In the genomic region with DNA sequence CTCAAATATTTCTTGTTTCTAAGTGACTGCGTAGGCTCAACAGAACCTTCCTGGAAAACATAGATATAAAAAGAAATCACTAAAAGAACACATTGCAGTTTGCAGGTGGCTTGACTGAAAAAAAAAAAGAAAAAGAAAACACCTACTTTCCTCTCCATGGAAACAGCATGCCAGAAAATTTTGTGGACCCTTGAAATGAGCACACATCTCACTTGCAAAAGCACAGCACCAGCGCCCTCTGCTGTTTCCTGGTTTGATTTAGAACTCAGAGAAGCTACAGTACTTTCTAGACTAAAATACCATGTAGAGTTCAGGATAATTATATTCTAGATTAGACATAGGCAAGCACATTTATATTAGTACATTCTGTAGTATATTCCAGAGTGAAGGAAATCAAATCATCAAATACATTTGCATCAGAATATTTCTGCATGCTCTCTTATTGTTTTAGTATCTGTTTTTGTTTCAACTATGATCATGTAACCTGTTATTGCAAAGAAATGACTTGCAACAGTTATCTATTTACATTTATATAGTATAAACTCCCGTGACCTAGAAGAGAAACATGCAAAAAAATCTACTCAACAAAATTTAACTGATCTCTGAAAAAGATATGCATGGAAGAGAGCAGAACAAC, we compare ENCODE assay signal across 8 cellular contexts. TPM values are rescaled to one million over a fixed set of nuclear protein-coding genes. Genes with fewer than 3 reads are reported as not detected.
DNase-seq lines count a peak whose midpoint lies in the region; ATAC-seq and TF ChIP-seq lines count a peak whose summit lies in the region.

No MANE protein-coding gene starts in this region.

- TF ChIP-seq POLR2A in gastroesophageal sphincter (IDR thresholded peaks at IDR 0.05) = no peak

- BruUV-seq in Calu3 (replicated peaks; lab: Mats Ljungman, UMichigan) = no TSS peak

- no peak overlapping the region for H3K27ac ChIP-seq in RWPE2 (ENCODE audit: poor library complexity, severe bottlenecking)
- no peak overlapping the region for H3K27ac ChIP-seq in gastroesophageal sphincter
- no peak overlapping the region for H3K27ac ChIP-seq in osteoblast (ENCODE audit: low read depth, low read length)
- H3K27ac ChIP-seq in tibial artery = no peak overlapping the region

- 29 to 33% methylated on average over 3 of the region's 3 CpGs for WGBS in gastroesophageal sphincter (ENCODE audit: low coverage in 1 of 2), 2 donors

- H3K4me3 ChIP-seq in RWPE2 (ENCODE audit: severe bottlenecking) (no peak overlapping the region), gastroesophageal sphincter (no peak overlapping the region), osteoblast (ENCODE audit: insufficient read depth, low read length) (no peak overlapping the region), tibial artery (no peak overlapping the region)

- H3K9me3 Mint-ChIP-seq in Calu3 (ENCODE audit: low read depth, unreplicated experiment) = no peaks in the 10 kb centered on the region
- H3K9me3 Mint-ChIP-seq in activated T-helper 17 cell treated with anti-CD3 and anti-CD28 coated beads, Interleukin-2, amount 50 U/mL, for 72 hours = no peaks in the 10 kb centered on the region

- no peaks in the 10 kb centered on the region for H3K36me3 Mint-ChIP-seq in Calu3 (ENCODE audit: insufficient read depth, unreplicated experiment)
- H3K36me3 Mint-ChIP-seq in activated T-helper 17 cell treated with anti-CD3 and anti-CD28 coated beads, Interleukin-2, amount 50 U/mL, for 72 hours (ENCODE audit: low read depth) = no peaks in the 10 kb centered on the region

- ATAC-seq in RWPE2 (ENCODE audit: low read depth) (0 out of 3 replicates have a peak, but pooled peaks have one; percentile 21), gastroesophageal sphincter (no peak), HG03280 (IDR thresholded peaks at IDR 0.05; ENCODE audit: unreplicated experiment) (no peak)
- ATAC-seq in activated T-helper 17 cell treated with anti-CD3 and anti-CD28 coated beads, Interleukin-2, amount 50 U/mL, for 72 hours (replicated peaks) = peak; percentile 32

- no peaks in the 10 kb centered on the region for H3K79me2 ChIP-seq in osteoblast (ENCODE audit: insufficient read depth, low read length)

- H4K20me1 ChIP-seq in osteoblast (ENCODE audit: insufficient read depth, low read length) = no peaks in the 10 kb centered on the region

- TF ChIP-seq CTCF in Calu3 (IDR thresholded peaks at IDR 0.05; ENCODE audit: unreplicated experiment) (peak; percentile 53), RWPE2 (IDR thresholded peaks at IDR 0.05; ENCODE audit: poor library complexity, severe bottlenecking) (peak; percentile 87), gastroesophageal sphincter (IDR thresholded peaks at IDR 0.05) (peak; percentile 49 to 72 (median 62)), osteoblast (IDR thresholded peaks at IDR 0.05; ENCODE audit: extremely low read depth, low read depth, low read length) (peak; percentile 90), tibial artery (IDR thresholded peaks at IDR 0.05) (peak; percentile 59 to 66)

- H3K4me1 ChIP-seq in RWPE2 (ENCODE audit: insufficient read depth, poor library complexity, severe bottlenecking) = no peaks in the 10 kb centered on the region
- no peaks in the 10 kb centered on the region for H3K4me1 ChIP-seq in gastroesophageal sphincter
- no peaks in the 10 kb centered on the region for H3K4me1 ChIP-seq in osteoblast (ENCODE audit: insufficient read depth, low read length)
- no peaks in the 10 kb centered on the region for H3K4me1 ChIP-seq in tibial artery

- no peaks in the 10 kb centered on the region for H3K9me3 ChIP-seq in RWPE2 (ENCODE audit: severe bottlenecking)
- no peaks in the 10 kb centered on the region for H3K9me3 ChIP-seq in gastroesophageal sphincter
- no peaks in the 10 kb centered on the region for H3K9me3 ChIP-seq in osteoblast (ENCODE audit: low read depth, low read length)
- H3K9me3 ChIP-seq in tibial artery = no peaks in the 10 kb centered on the region

- H3K4me3 Mint-ChIP-seq in Calu3 (ENCODE audit: low read depth, unreplicated experiment) = no peak overlapping the region
- H3K4me3 Mint-ChIP-seq in activated T-helper 17 cell treated with anti-CD3 and anti-CD28 coated beads, Interleukin-2, amount 50 U/mL, for 72 hours = no peak overlapping the region

- no peaks in the 10 kb centered on the region for H3K4me1 Mint-ChIP-seq in Calu3 (ENCODE audit: low read depth, unreplicated experiment)
- no peaks in the 10 kb centered on the region for H3K4me1 Mint-ChIP-seq in activated T-helper 17 cell treated with anti-CD3 and anti-CD28 coated beads, Interleukin-2, amount 50 U/mL, for 72 hours

- intact Hi-C loops in Calu3 (cut with micrococcal nuclease; ENCODE audit: unreplicated experiment) (no loop called here), tibial artery (cut with DNase I; ENCODE audit: low total_unique reads) (loop anchor here (5.0 to 10.0 kb wide), 2 partner anchors 220 to 433 kb away; a partner anchor contains a TSS)

- H3K27me3 ChIP-seq in RWPE2 (ENCODE audit: insufficient read depth, poor library complexity, severe bottlenecking) (no peaks in the 10 kb centered on the region), gastroesophageal sphincter (no peaks in the 10 kb centered on the region), osteoblast (ENCODE audit: insufficient read depth, low read length) (no peaks in the 10 kb centered on the region), tibial artery (no peaks in the 10 kb centered on the region)

- no peak overlapping the region for H3K27ac Mint-ChIP-seq in Calu3 (ENCODE audit: unreplicated experiment)
- H3K27ac Mint-ChIP-seq in activated T-helper 17 cell treated with anti-CD3 and anti-CD28 coated beads, Interleukin-2, amount 50 U/mL, for 72 hours = no peak overlapping the region

- CTCF ChIA-PET in Calu3 (lab: Charles Lee) = interaction anchor here (0.7 to 0.8 kb wide), 2 partner anchors 386 to 432 kb away, joined by 3 read pairs; no protein-coding TSS in a partner anchor

- H3K36me3 ChIP-seq in RWPE2 (ENCODE audit: low read depth) (no peaks in the 10 kb centered on the region), gastroesophageal sphincter (no peaks in the 10 kb centered on the region), osteoblast (ENCODE audit: insufficient read depth, low read length) (no peaks in the 10 kb centered on the region), tibial artery (no peaks in the 10 kb centered on the region)

- H3K4me2 ChIP-seq in osteoblast (ENCODE audit: insufficient read depth, low read length) = no peak overlapping the region

- no peaks in the 10 kb centered on the region for H3K27me3 Mint-ChIP-seq in Calu3 (ENCODE audit: unreplicated experiment)
- no peaks in the 10 kb centered on the region for H3K27me3 Mint-ChIP-seq in activated T-helper 17 cell treated with anti-CD3 and anti-CD28 coated beads, Interleukin-2, amount 50 U/mL, for 72 hours

- no peak for TF ChIP-seq EP300 in gastroesophageal sphincter (IDR thresholded peaks at IDR 0.05)

- DNase-seq in Calu3 = peak; percentile 68
- DNase-seq in LHCN-M2 (ENCODE audit: low read depth) = peak; percentile 77
- DNase-seq in RWPE2 (ENCODE audit: low spot score) = no peak
- DNase-seq in osteoblast (ENCODE audit: insufficient read length, low spot score, missing footprints) = peak; percentile 70
- peak; percentile 75 to 79 for DNase-seq in tibial artery

- no peak overlapping the region for H2AFZ ChIP-seq in osteoblast (ENCODE audit: low read length)

RNA-seq across cellular contexts. Expression of a gene that starts 22.3 kb away (rescaled TPM):
- total RNA-seq in Calu3 (2022) = 13.6 and 15.9 TPM in 2 replicates
- 25.6 and 26.0 TPM in 2 replicates for total RNA-seq in LHCN-M2 (2014; rRNA removed)
- polyA plus RNA-seq in LHCN-M2 (2012) = 3.3 TPM
- total RNA-seq in activated T-helper 17 cell treated with anti-CD3 and anti-CD28 coated beads, Interleukin-2, amount 50 U/mL, for 72 hours = 10 to 100 TPM; 24.3 to 35.8 TPM
- 10 to 100 TPM; 17.1 to 24.9 (median 18.6) TPM for total RNA-seq in gastroesophageal sphincter
- total RNA-seq in osteoblast = 19.5 and 20.6 TPM in 2 replicates

Comparison
In these comparisons a context has a peak if more than half of its experiments do, and no peak if none do; other contexts are left out.
1. ATAC-seq: peak in RWPE2 (single experiment) and activated T-helper 17 cell treated with anti-CD3 and anti-CD28 coated beads, Interleukin-2, amount 50 U/mL, for 72 hours (single experiment); none in gastroesophageal sphincter (single experiment) and HG03280 (single experiment).
2. Peak in every context shown above with its lines, with median percentiles within 50 percentile points of each other: CTCF ChIP-seq.